ENCODE assay signal across 1 cellular context in the genomic region with DNA sequence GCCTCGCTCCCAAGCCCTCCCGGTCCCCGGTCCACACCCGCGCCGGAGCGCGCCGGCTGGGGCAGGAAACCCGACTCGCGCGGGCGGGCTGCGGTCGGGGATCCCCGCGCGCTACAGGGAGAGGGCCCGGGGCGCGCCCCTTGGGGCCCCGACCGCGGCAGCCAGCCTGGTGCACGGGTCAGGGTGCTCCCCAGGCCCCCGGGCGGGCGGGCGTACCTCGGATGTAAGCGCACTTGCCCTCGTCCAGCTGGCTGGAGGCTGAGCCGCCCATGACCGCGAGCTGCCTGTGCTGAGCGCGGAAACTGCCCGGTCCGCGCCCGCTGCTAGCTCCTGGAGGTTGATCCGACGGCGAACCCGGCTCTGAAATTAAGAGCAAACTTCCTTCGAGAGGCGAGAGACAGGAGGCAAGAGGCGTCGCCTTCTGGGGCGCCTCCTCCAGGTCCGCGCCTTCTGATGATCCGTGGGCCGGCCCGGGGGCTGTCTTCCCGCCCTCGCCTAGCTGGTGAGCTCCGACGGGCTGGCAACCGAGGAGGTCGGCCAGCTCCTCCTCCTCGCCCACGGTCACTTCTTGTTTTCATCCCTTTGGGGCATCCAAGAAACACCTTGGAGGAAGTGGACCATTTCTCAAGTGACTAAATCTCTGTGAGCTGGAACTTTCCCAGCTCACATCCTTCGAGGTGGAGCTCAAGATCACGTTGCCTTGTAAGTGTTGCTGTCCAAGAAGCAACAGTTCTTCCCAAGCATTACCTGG.
TF ChIP-seq lines count a peak whose summit lies in the region.

A gene with protein sequence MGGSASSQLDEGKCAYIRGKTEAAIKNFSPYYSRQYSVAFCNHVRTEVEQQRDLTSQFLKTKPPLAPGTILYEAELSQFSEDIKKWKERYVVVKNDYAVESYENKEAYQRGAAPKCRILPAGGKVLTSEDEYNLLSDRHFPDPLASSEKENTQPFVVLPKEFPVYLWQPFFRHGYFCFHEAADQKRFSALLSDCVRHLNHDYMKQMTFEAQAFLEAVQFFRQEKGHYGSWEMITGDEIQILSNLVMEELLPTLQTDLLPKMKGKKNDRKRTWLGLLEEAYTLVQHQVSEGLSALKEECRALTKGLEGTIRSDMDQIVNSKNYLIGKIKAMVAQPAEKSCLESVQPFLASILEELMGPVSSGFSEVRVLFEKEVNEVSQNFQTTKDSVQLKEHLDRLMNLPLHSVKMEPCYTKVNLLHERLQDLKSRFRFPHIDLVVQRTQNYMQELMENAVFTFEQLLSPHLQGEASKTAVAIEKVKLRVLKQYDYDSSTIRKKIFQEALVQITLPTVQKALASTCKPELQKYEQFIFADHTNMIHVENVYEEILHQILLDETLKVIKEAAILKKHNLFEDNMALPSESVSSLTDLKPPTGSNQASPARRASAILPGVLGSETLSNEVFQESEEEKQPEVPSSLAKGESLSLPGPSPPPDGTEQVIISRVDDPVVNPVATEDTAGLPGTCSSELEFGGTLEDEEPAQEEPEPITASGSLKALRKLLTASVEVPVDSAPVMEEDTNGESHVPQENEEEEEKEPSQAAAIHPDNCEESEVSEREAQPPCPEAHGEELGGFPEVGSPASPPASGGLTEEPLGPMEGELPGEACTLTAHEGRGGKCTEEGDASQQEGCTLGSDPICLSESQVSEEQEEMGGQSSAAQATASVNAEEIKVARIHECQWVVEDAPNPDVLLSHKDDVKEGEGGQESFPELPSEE (minus strand): TSS at position 423 of the 751 bp plus-strand sequence. CDS start 152 bp downstream, at position 271.

TF ChIP-seq in K562, 482 proteins besides CTCF, POLR2A, EP300 and RAD21 (continued from another document and continues in another):
- TF ChIP-seq ZNF444 (CRISPR knock-in tag; IDR thresholded peaks at IDR 0.05) (no peak), ELF2 (CRISPR knock-in tag; IDR thresholded peaks at IDR 0.05) (no peak), BMI1 (IDR thresholded peaks at IDR 0.05; ENCODE audit: low read length) (no peak), SNIP1 (IDR thresholded peaks at IDR 0.05; ENCODE audit: low read depth) (no peak), NEUROD1 (IDR thresholded peaks at IDR 0.05; ENCODE audit: borderline replicate concordance, low read depth, low read length, partially characterized antibody) (no peak), BRF1 (IDR thresholded peaks at IDR 0.05; ENCODE audit: borderline replicate concordance, extremely low read depth, insufficient read length) (no peak), HMGN3 (IDR thresholded peaks at IDR 0.05; ENCODE audit: borderline replicate concordance, extremely low read depth, insufficient read length, low read depth, low read length) (peak; percentile 82), POU5F1 (IDR thresholded peaks at IDR 0.05; ENCODE audit: borderline replicate concordance, low read depth, low read length, partially characterized antibody) (no peak), ZNF384 (IDR thresholded peaks at IDR 0.05; ENCODE audit: low read depth, low read length) (no peak), TEAD4 (IDR thresholded peaks at IDR 0.05; ENCODE audit: low read length) (no peak), TEAD4 (CRISPR knock-in tag; IDR thresholded peaks at IDR 0.05; ENCODE audit: borderline replicate concordance) (no peak), MCM5 (IDR thresholded peaks at IDR 0.05; ENCODE audit: low read depth) (no peak), SETDB1 (IDR thresholded peaks at IDR 0.05; ENCODE audit: low read length) (no peak), PTTG1 (tag; IDR thresholded peaks at IDR 0.05; ENCODE audit: low read depth) (no peak), NELFE (IDR thresholded peaks at IDR 0.05; ENCODE audit: insufficient read depth, insufficient read length) (no peak), ZNF561 (CRISPR knock-in tag; conservative IDR thresholded peaks at IDR 0.05) (no peak), ZNF586 (CRISPR knock-in tag; conservative IDR thresholded peaks at IDR 0.05) (no peak), NFIX (CRISPR knock-in tag; IDR thresholded peaks at IDR 0.05; ENCODE audit: low read depth) (no peak), MXI1 (IDR thresholded peaks at IDR 0.05; ENCODE audit: low read depth, low read length) (no peak), TBP (optimal IDR thresholded peaks at IDR 0.05; ENCODE audit: low read depth, low read length) (peak; percentile 75), CREB1 (IDR thresholded peaks at IDR 0.05) (peak; percentile 91), CREB1 (CRISPR knock-in tag; IDR thresholded peaks at IDR 0.05) (peak; percentile 96), SP2 (IDR thresholded peaks at IDR 0.05; ENCODE audit: extremely low read depth, low read depth, low read length, poor library complexity, severe bottlenecking) (no peak), HNRNPK (IDR thresholded peaks at IDR 0.05; ENCODE audit: low read depth, low read length, poor library complexity, severe bottlenecking) (no peak), SMARCC2 (IDR thresholded peaks at IDR 0.05; ENCODE audit: low read depth) (no peak), NFE2L1 (tag; IDR thresholded peaks at IDR 0.05; ENCODE audit: borderline replicate concordance, low read depth) (no peak), SIX5 (IDR thresholded peaks at IDR 0.05; ENCODE audit: borderline replicate concordance in 1 of 2, insufficient read depth in 1 of 2, low read depth in 1 of 2, low read length in 2 of 2) (no peak)
- TF ChIP-seq, protein P1, sequence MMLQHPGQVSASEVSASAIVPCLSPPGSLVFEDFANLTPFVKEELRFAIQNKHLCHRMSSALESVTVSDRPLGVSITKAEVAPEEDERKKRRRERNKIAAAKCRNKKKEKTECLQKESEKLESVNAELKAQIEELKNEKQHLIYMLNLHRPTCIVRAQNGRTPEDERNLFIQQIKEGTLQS (IDR thresholded peaks at IDR 0.05), result no peak
- TF ChIP-seq, protein P1 (CRISPR knock-in tag; conservative IDR thresholded peaks at IDR 0.05), result no peak
- TF ChIP-seq, protein P2, sequence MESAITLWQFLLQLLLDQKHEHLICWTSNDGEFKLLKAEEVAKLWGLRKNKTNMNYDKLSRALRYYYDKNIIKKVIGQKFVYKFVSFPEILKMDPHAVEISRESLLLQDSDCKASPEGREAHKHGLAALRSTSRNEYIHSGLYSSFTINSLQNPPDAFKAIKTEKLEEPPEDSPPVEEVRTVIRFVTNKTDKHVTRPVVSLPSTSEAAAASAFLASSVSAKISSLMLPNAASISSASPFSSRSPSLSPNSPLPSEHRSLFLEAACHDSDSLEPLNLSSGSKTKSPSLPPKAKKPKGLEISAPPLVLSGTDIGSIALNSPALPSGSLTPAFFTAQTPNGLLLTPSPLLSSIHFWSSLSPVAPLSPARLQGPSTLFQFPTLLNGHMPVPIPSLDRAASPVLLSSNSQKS (CRISPR knock-in tag; IDR thresholded peaks at IDR 0.05), result no peak
- TF ChIP-seq, protein P3, sequence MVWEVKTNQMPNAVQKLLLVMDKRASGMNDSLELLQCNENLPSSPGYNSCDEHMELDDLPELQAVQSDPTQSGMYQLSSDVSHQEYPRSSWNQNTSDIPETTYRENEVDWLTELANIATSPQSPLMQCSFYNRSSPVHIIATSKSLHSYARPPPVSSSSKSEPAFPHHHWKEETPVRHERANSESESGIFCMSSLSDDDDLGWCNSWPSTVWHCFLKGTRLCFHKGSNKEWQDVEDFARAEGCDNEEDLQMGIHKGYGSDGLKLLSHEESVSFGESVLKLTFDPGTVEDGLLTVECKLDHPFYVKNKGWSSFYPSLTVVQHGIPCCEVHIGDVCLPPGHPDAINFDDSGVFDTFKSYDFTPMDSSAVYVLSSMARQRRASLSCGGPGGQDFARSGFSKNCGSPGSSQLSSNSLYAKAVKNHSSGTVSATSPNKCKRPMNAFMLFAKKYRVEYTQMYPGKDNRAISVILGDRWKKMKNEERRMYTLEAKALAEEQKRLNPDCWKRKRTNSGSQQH (CRISPR knock-in tag; IDR thresholded peaks at IDR 0.05), result no peak
- TF ChIP-seq, protein P4, sequence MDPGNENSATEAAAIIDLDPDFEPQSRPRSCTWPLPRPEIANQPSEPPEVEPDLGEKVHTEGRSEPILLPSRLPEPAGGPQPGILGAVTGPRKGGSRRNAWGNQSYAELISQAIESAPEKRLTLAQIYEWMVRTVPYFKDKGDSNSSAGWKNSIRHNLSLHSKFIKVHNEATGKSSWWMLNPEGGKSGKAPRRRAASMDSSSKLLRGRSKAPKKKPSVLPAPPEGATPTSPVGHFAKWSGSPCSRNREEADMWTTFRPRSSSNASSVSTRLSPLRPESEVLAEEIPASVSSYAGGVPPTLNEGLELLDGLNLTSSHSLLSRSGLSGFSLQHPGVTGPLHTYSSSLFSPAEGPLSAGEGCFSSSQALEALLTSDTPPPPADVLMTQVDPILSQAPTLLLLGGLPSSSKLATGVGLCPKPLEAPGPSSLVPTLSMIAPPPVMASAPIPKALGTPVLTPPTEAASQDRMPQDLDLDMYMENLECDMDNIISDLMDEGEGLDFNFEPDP (CRISPR knock-in tag; IDR thresholded peaks at IDR 0.05), result no peak
- TF ChIP-seq, protein P5, sequence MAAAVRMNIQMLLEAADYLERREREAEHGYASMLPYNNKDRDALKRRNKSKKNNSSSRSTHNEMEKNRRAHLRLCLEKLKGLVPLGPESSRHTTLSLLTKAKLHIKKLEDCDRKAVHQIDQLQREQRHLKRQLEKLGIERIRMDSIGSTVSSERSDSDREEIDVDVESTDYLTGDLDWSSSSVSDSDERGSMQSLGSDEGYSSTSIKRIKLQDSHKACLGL (CRISPR knock-in tag; IDR thresholded peaks at IDR 0.05; ENCODE audit: borderline replicate concordance, poor library complexity, severe bottlenecking), result peak; percentile 11
- TF ChIP-seq, protein P6, sequence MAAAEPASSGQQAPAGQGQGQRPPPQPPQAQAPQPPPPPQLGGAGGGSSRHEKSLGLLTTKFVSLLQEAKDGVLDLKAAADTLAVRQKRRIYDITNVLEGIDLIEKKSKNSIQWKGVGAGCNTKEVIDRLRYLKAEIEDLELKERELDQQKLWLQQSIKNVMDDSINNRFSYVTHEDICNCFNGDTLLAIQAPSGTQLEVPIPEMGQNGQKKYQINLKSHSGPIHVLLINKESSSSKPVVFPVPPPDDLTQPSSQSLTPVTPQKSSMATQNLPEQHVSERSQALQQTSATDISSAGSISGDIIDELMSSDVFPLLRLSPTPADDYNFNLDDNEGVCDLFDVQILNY (CRISPR knock-in tag; IDR thresholded peaks at IDR 0.05), result peak; percentile 53; the same call in 1 of the 2 replicates
- TF ChIP-seq, protein P7, sequence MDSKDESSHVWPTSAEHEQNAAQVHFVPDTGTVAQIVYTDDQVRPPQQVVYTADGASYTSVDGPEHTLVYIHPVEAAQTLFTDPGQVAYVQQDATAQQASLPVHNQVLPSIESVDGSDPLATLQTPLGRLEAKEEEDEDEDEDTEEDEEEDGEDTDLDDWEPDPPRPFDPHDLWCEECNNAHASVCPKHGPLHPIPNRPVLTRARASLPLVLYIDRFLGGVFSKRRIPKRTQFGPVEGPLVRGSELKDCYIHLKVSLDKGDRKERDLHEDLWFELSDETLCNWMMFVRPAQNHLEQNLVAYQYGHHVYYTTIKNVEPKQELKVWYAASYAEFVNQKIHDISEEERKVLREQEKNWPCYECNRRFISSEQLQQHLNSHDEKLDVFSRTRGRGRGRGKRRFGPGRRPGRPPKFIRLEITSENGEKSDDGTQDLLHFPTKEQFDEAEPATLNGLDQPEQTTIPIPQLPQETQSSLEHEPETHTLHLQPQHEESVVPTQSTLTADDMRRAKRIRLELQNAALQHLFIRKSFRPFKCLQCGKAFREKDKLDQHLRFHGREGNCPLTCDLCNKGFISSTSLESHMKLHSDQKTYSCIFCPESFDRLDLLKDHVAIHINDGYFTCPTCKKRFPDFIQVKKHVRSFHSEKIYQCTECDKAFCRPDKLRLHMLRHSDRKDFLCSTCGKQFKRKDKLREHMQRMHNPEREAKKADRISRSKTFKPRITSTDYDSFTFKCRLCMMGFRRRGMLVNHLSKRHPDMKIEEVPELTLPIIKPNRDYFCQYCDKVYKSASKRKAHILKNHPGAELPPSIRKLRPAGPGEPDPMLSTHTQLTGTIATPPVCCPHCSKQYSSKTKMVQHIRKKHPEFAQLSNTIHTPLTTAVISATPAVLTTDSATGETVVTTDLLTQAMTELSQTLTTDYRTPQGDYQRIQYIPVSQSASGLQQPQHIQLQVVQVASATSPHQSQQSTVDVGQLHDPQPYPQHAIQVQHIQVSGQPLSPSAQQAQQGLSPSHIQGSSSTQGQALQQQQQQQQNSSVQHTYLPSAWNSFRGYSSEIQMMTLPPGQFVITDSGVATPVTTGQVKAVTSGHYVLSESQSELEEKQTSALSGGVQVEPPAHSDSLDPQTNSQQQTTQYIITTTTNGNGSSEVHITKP (IDR thresholded peaks at IDR 0.05; ENCODE audit: partially characterized antibody), result no peak
- TF ChIP-seq, protein P8, sequence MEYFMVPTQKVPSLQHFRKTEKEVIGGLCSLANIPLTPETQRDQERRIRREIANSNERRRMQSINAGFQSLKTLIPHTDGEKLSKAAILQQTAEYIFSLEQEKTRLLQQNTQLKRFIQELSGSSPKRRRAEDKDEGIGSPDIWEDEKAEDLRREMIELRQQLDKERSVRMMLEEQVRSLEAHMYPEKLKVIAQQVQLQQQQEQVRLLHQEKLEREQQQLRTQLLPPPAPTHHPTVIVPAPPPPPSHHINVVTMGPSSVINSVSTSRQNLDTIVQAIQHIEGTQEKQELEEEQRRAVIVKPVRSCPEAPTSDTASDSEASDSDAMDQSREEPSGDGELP (CRISPR knock-in tag; IDR thresholded peaks at IDR 0.05; ENCODE audit: borderline replicate concordance), result peak; percentile 84
- TF ChIP-seq, protein P9, sequence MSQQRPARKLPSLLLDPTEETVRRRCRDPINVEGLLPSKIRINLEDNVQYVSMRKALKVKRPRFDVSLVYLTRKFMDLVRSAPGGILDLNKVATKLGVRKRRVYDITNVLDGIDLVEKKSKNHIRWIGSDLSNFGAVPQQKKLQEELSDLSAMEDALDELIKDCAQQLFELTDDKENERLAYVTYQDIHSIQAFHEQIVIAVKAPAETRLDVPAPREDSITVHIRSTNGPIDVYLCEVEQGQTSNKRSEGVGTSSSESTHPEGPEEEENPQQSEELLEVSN (IDR thresholded peaks at IDR 0.05; ENCODE audit: borderline replicate concordance in 1 of 2, extremely low read depth in 1 of 2, insufficient read depth in 1 of 2, insufficient read length in 1 of 2, low read depth in 1 of 2, low read length in 1 of 2, poor library complexity in 1 of 2, severe bottlenecking in 1 of 2), result peak; percentile 97 to 98
